Comparison of ENCODE assay signal across 20 cellular contexts in the genomic region with DNA sequence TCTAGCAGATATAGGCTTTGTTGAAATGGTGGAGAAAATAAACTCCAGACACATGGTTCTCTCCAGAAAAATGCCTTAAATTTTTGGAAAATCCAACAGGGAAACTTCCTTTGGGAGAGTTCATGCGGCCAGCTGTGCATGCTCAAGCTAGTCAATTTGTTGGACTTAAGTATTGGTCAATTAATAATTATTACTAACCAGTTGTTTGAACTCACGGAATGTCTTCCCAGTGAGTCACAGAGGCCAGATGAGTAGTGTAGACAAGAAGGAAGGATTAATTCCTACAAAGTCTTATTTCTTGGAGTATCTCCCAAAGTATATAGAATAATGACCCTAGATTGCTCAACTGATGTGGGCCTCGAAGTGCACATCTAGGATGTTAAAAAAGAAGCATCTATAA.
DNase-seq lines count a peak whose midpoint lies in the region; FAIRE-seq and TF ChIP-seq lines count a peak whose summit lies in the region.
"Had no signal": no experiment of that assay in that cellular context is flagged by ENCODE, and none has a peak within 500 bp of the region (broad histone marks: within the 10 kb centered on the region; RNA-seq: fewer than 3 reads in every experiment).

No MANE protein-coding gene starts in this region.

- H3K4me2 ChIP-seq in GM23248 (ENCODE audit: unreplicated experiment) (peak overlapping the region; percentile 2), astrocyte (ENCODE audit: low read length) (no peak overlapping the region)
- H3K4me2 ChIP-seq: SK-N-SH had no signal

- H3K4me3 Mint-ChIP-seq in astrocyte (ENCODE audit: unreplicated experiment) = no peak overlapping the region

- H3K9me3 Mint-ChIP-seq in astrocyte (ENCODE audit: unreplicated experiment) = no peaks in the 10 kb centered on the region

- TF ChIP-seq CTCF in astrocyte (IDR thresholded peaks at IDR 0.05; ENCODE audit: insufficient read depth, low read depth, low read length) (no peak), fibroblast of villous mesenchyme (IDR thresholded peaks at IDR 0.05; ENCODE audit: insufficient read depth, low read depth, low read length) (no peak)

- H3K9ac ChIP-seq in GM23248 = no peak overlapping the region
- H3K9ac ChIP-seq in astrocyte (ENCODE audit: low read length) = no peak overlapping the region
- H3K9ac ChIP-seq: SK-N-SH had no signal

- H2AFZ ChIP-seq in GM23248 (no peak overlapping the region), astrocyte (ENCODE audit: low read depth, low read length) (no peak overlapping the region)

- H3K27ac Mint-ChIP-seq in astrocyte (ENCODE audit: unreplicated experiment) = no peak overlapping the region

- H3K79me2 ChIP-seq in GM23248 (ENCODE audit: insufficient read depth) (no peaks in the 10 kb centered on the region), astrocyte (ENCODE audit: insufficient read depth, low read length) (no peaks in the 10 kb centered on the region)

- peaks cover 3% of the 10 kb centered on the region for H3K4me1 Mint-ChIP-seq in astrocyte (ENCODE audit: low read depth, unreplicated experiment)

- H3K27me3 ChIP-seq in GM23248 (replicated peaks; ENCODE audit: insufficient read depth) = no peaks in the 10 kb centered on the region
- H3K27me3 ChIP-seq in astrocyte (ENCODE audit: insufficient read depth, low read length) = no peaks in the 10 kb centered on the region

- H3K9me3 ChIP-seq in GM23248 (ENCODE audit: low read depth) (no peaks in the 10 kb centered on the region), astrocyte (ENCODE audit: insufficient read depth, low read depth, low read length) (no peaks in the 10 kb centered on the region)
- H3K9me3 ChIP-seq: SK-N-SH had no signal

- peak; percentile 42 for DNase-seq in GM23248
- DNase-seq in astrocyte (ENCODE audit: low read depth) = peak; percentile 54
- DNase-seq in fibroblast of villous mesenchyme (ENCODE audit: low read depth) = peak; percentile 26
- DNase-seq in SW 1271 (lab: John Stamatoyannopoulos, UW) = no peak
- no peak for DNase-seq in MV-4-11 (lab: John Stamatoyannopoulos, UW)
- DNase-seq in activated naive CD4-positive, alpha-beta T cell treated with anti-CD3 and anti-CD28 coated beads, Interleukin-2, amount 50 U/mL, for 16 hours = no peak
- no peak for DNase-seq in GM12891 (ENCODE audit: insufficient read length, low spot score)
- DNase-seq: AML-193, DMS79 treated with DMSO at 0.1 percent for 48 hours, GDM1, NCI-H1105 treated with DMSO at 0.1 percent for 48 hours, NCI-H1694, NCI-H510A treated with DMSO at 0.1 percent for 48 hours, NCI-H774, SHP77 treated with DMSO at 0.1 percent for 48 hours, SK-N-SH had no signal

- H3K36me3 Mint-ChIP-seq in astrocyte (ENCODE audit: low read depth, unreplicated experiment) = no peaks in the 10 kb centered on the region

- H3K4me3 ChIP-seq in GM23248 (no peak overlapping the region), astrocyte (ENCODE audit: insufficient read depth, low read depth, low read length) (no peak overlapping the region), fibroblast of villous mesenchyme (ENCODE audit: low read depth, low read length) (no peak overlapping the region)
- H3K4me3 ChIP-seq: K562 had no signal

- no peaks in the 10 kb centered on the region for H3F3A ChIP-seq in GM23248 (ENCODE audit: insufficient read depth)

- 37 to 41% methylated on average over 3 of the region's 3 CpGs for WGBS in GM23248 (ENCODE audit: low coverage in 1 of 2, low lambda C conversion rate in 2 of 2, missing lambda C conversion rate in 2 of 2), 2 experiments

- in situ Hi-C loops in GM23248 (cut with MboI) = no loop called here

- no peak for TF ChIP-seq POLR2A in GM12891 (IDR thresholded peaks at IDR 0.05; ENCODE audit: low read depth, low read length)

- H4K20me1 ChIP-seq in GM23248 (ENCODE audit: insufficient read depth) (no peaks in the 10 kb centered on the region), astrocyte (ENCODE audit: insufficient read depth, low read length) (no peaks in the 10 kb centered on the region)

- H3K27me3 Mint-ChIP-seq in astrocyte (ENCODE audit: low read depth, unreplicated experiment) = no peaks in the 10 kb centered on the region

- no peaks in the 10 kb centered on the region for H3K9me2 ChIP-seq in GM23248 (ENCODE audit: insufficient read depth)
- H3K9me2 ChIP-seq: SK-N-SH had no signal

- FAIRE-seq in astrocyte (lab: Jason Lieb, UNC) (no peak), GM12891 (lab: Jason Lieb, UNC) (no peak)
- FAIRE-seq: GM19239, H1, K562 had no signal

- no peaks in the 10 kb centered on the region for H3K36me3 ChIP-seq in GM23248 (ENCODE audit: low read depth)
- H3K36me3 ChIP-seq in astrocyte (ENCODE audit: insufficient read depth, low read length) = no peaks in the 10 kb centered on the region

- H3K27ac ChIP-seq in GM23248 = no peak overlapping the region
- no peak overlapping the region for H3K27ac ChIP-seq in astrocyte (ENCODE audit: low read depth, low read length)
- H3K27ac ChIP-seq: C4-2B had no signal

- H3K4me1 ChIP-seq in GM23248 (ENCODE audit: insufficient read depth) (peaks cover 6% of the 10 kb centered on the region; the same call in 1 of the 2 replicates), astrocyte (ENCODE audit: insufficient read depth, low read length) (no peaks in the 10 kb centered on the region)

TF ChIP-seq in GM12891, 5 proteins besides CTCF, POLR2A, EP300 and RAD21:
- TF ChIP-seq POU2F2 (IDR thresholded peaks at IDR 0.05; ENCODE audit: low read depth, low read length) = no peak
- no peak for TF ChIP-seq SPI1 (IDR thresholded peaks at IDR 0.05; ENCODE audit: low read depth, low read length)
- no peak for TF ChIP-seq PAX5 (IDR thresholded peaks at IDR 0.05; ENCODE audit: insufficient read depth, low read length, severe bottlenecking)
- no peak for TF ChIP-seq POLR2AphosphoS5 (IDR thresholded peaks at IDR 0.05; ENCODE audit: low read depth, low read length)
- TF ChIP-seq TAF1 (IDR thresholded peaks at IDR 0.05; ENCODE audit: low read depth, low read length) = no peak

Comparison
In these comparisons a context has a peak if more than half of its experiments do, and no peak if none do; other contexts are left out.
1. DNase-seq: peak in GM23248 (single experiment), astrocyte (single experiment) and fibroblast of villous mesenchyme (single experiment); none in SW 1271 (0 of 2), MV-4-11 (single experiment), activated naive CD4-positive, alpha-beta T cell treated with anti-CD3 and anti-CD28 coated beads, Interleukin-2, amount 50 U/mL, for 16 hours (single experiment) and GM12891 (single experiment).